1 cellular context compared by ENCODE assay signal in the genomic region with DNA sequence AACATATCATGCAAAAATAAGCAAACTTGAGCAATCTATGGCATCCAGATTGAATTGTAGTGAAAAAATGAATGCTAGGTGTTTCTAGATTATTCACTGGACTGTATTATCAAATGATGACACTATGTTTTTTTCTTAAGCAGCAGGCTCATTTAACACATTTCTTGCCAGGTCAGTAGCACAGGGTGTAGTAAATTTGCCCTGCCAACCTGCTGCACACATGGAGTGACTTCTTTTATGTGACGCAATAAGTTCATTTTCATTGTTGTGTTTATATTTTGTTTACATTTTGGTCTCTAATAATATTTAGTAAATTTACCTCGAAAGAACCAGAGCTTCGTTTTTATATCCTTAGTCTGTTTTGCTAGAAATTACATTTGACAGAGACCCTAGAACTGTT.
TF ChIP-seq lines count a peak whose summit lies in the region.

No MANE protein-coding gene starts in this region.

TF ChIP-seq in SK-N-SH treated with all-trans-retinoic acid at 6 μM for 48 hours, 23 proteins besides CTCF, POLR2A, EP300 and RAD21 (continued from another document):
- TF ChIP-seq, protein P1, sequence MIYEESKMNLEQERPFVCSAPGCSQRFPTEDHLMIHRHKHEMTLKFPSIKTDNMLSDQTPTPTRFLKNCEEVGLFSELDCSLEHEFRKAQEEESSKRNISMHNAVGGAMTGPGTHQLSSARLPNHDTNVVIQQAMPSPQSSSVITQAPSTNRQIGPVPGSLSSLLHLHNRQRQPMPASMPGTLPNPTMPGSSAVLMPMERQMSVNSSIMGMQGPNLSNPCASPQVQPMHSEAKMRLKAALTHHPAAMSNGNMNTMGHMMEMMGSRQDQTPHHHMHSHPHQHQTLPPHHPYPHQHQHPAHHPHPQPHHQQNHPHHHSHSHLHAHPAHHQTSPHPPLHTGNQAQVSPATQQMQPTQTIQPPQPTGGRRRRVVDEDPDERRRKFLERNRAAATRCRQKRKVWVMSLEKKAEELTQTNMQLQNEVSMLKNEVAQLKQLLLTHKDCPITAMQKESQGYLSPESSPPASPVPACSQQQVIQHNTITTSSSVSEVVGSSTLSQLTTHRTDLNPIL (CRISPR knock-in tag; IDR thresholded peaks at IDR 0.05; ENCODE audit: low read depth): no peak
- TF ChIP-seq OSR1 (CRISPR knock-in tag; IDR thresholded peaks at IDR 0.05): no peak
- TF ChIP-seq ZFP3 (CRISPR knock-in tag; IDR thresholded peaks at IDR 0.05): no peak
- TF ChIP-seq, protein P2, sequence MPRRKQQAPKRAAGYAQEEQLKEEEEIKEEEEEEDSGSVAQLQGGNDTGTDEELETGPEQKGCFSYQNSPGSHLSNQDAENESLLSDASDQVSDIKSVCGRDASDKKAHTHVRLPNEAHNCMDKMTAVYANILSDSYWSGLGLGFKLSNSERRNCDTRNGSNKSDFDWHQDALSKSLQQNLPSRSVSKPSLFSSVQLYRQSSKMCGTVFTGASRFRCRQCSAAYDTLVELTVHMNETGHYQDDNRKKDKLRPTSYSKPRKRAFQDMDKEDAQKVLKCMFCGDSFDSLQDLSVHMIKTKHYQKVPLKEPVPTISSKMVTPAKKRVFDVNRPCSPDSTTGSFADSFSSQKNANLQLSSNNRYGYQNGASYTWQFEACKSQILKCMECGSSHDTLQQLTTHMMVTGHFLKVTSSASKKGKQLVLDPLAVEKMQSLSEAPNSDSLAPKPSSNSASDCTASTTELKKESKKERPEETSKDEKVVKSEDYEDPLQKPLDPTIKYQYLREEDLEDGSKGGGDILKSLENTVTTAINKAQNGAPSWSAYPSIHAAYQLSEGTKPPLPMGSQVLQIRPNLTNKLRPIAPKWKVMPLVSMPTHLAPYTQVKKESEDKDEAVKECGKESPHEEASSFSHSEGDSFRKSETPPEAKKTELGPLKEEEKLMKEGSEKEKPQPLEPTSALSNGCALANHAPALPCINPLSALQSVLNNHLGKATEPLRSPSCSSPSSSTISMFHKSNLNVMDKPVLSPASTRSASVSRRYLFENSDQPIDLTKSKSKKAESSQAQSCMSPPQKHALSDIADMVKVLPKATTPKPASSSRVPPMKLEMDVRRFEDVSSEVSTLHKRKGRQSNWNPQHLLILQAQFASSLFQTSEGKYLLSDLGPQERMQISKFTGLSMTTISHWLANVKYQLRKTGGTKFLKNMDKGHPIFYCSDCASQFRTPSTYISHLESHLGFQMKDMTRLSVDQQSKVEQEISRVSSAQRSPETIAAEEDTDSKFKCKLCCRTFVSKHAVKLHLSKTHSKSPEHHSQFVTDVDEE (CRISPR knock-in tag; IDR thresholded peaks at IDR 0.05): no peak
- TF ChIP-seq ESRRG (CRISPR knock-in tag; IDR thresholded peaks at IDR 0.05): no peak
- TF ChIP-seq GLIS3 (CRISPR knock-in tag; IDR thresholded peaks at IDR 0.05): no peak
- no peak for TF ChIP-seq SNAI2 (CRISPR knock-in tag; IDR thresholded peaks at IDR 0.05)
- no peak for TF ChIP-seq PPARA (CRISPR knock-in tag; IDR thresholded peaks at IDR 0.05; ENCODE audit: borderline replicate concordance)
- no peak for TF ChIP-seq ZNF70 (CRISPR knock-in tag; IDR thresholded peaks at IDR 0.05)
- no peak for TF ChIP-seq BACH2 (CRISPR knock-in tag; IDR thresholded peaks at IDR 0.05; ENCODE audit: borderline replicate concordance)
